In the genomic region with DNA sequence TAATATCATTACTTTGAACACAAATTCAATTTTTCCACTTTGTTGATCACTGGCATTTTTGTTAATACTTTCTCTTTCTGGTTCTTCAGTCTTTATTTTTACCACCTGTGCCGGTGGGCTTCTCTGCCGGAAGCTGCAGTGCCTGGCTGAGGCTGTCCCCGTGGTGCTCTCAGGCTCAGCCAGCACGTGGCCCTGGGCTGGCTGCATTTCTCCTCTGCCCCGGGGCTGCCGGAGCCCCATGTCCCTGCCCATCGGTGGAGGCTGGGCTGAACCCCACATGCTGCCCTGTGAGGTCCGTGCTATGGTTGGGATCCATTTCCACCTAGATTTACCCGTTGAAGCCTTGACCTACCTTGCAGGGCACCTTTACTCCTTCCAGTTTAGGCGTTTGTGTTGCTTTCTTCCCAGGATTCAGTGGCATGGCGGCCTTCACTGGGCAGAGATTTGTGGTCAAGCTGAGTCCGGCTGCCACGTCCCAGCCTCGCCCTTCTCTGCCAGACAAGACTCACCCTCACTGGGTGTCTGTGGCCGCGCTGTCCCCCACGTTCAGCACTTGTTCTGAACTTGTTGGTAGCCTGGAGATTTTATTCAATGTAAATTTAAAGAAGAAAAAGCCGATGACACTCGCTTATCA, we compare ENCODE assay signal across 22 cellular contexts. TPM values are rescaled to one million over a fixed set of nuclear protein-coding genes. Genes with fewer than 3 reads are reported as not detected.
DNase-seq lines count a peak whose midpoint lies in the region; ATAC-seq and TF ChIP-seq lines count a peak whose summit lies in the region.
"Had no signal": no experiment of that assay in that cellular context is flagged by ENCODE, and none has a peak within 500 bp of the region (broad histone marks: within the 10 kb centered on the region; RNA-seq: fewer than 3 reads in every experiment).

No MANE protein-coding gene starts in this region.

- H3K9me3 Mint-ChIP-seq in stimulated activated memory B cell treated with anti-CD40 and anti-IgM and Interleukin-4, amounts not matched to agents 10 μg/mL and 1 μg/mL and 100 μg/mL, for 72 hours = peaks cover 11% of the 10 kb centered on the region
- peaks cover 7 to 9% of the 10 kb centered on the region in 2 donors for H3K9me3 Mint-ChIP-seq in activated naive CD4-positive, alpha-beta T cell treated with anti-CD3 and anti-CD28 coated beads, Interleukin-2, amount 50 U/mL, for 72 hours

- H3K4me2 ChIP-seq in BLaER1 = peak overlapping the region; percentile 56

- peak overlapping the region; percentile 36; the same call in 1 of the 2 replicates for H3K9ac ChIP-seq in BLaER1

- in situ Hi-C loops in GM13976 (cut with MboI; ENCODE audit: low sequenced_read_pairs, unreplicated experiment) = no loop called here

- intact Hi-C loops in esophagus muscularis mucosa (cut with DNase I) = no loop called here

- peak overlapping the region; percentile 58 for H3K27ac Mint-ChIP-seq in stimulated activated memory B cell treated with anti-CD40 and anti-IgM and Interleukin-4, amounts not matched to agents 10 μg/mL and 1 μg/mL and 100 μg/mL, for 72 hours
- no peak overlapping the region for H3K27ac Mint-ChIP-seq in activated naive CD4-positive, alpha-beta T cell treated with anti-CD3 and anti-CD28 coated beads, Interleukin-2, amount 50 U/mL, for 72 hours
- H3K27ac Mint-ChIP-seq: activated CD4-positive, alpha-beta T cell treated with anti-CD3 and anti-CD28 coated beads, Interleukin-2, amount 10 ng/mL, durations not matched to agents 7 days and 5 days; activated naive CD8-positive, alpha-beta T cell treated with anti-CD3 and anti-CD28 coated beads, Interleukin-2, amount 50 U/mL, for 24 hours; activated T-helper 17 cell treated with anti-CD3 and anti-CD28 coated beads, Interleukin-2, amount 50 U/mL, for 72 hours; CD4-positive, alpha-beta memory T cell; endodermal cell had no signal

- TF ChIP-seq CTCF in LNCaP clone FGC (IDR thresholded peaks at IDR 0.05; ENCODE audit: control insufficient read depth, extremely low read depth, insufficient read depth) (0 out of 2 replicates have a peak, but pooled peaks have one; percentile 2), esophagus muscularis mucosa (IDR thresholded peaks at IDR 0.05) (no peak), GM13976 (IDR thresholded peaks at IDR 0.05; ENCODE audit: borderline replicate concordance, control extremely low read depth, extremely low read depth, insufficient read depth, missing control alignments) (no peak)

- DNase-seq in LNCaP clone FGC (ENCODE audit: low read depth) (no peak), esophagus muscularis mucosa (ENCODE audit: extremely low spot score) (peak; percentile 70), GM13976 (ENCODE audit: low spot score) (no peak), activated gamma-delta T cell treated with Interleukin-2 at 50 U/mL for 16 hours (no peak)
- no peak for DNase-seq in activated naive CD4-positive, alpha-beta T cell treated with anti-CD3 and anti-CD28 coated beads, Interleukin-2, amount 50 U/mL, for 72 hours (ENCODE audit: low spot score in 2 of 2)
- DNase-seq: activated CD4-positive, alpha-beta T cell treated with anti-CD3 and anti-CD28 coated beads, Interleukin-2, amount 10 ng/mL, durations not matched to agents 7 days and 5 days; activated naive CD8-positive, alpha-beta T cell treated with anti-CD3 and anti-CD28 coated beads, Interleukin-2, amount 50 U/mL, for 24 hours; brain microvascular endothelial cell; CD4-positive, alpha-beta memory T cell; colonic mucosa; endodermal cell; GDM1; KBM-7; lower lobe of right lung; NCI-H1930; NCI-H774; nucleus accumbens had no signal

- H3K27me3 ChIP-seq in BLaER1 (no peaks in the 10 kb centered on the region), esophagus muscularis mucosa (peaks cover 0 to 10% (median 0%) of the 10 kb centered on the region in 4 donors)
- H3K27me3 ChIP-seq: brain microvascular endothelial cell, colonic mucosa had no signal

- H3K36me3 ChIP-seq in BLaER1 (peaks cover 5% of the 10 kb centered on the region; the same call in 1 of the 2 replicates), esophagus muscularis mucosa (no peaks in the 10 kb centered on the region)
- H3K36me3 ChIP-seq: brain microvascular endothelial cell, colonic mucosa, lower lobe of right lung had no signal

- H3K27ac ChIP-seq in BLaER1 = peak overlapping the region; percentile 67
- no peak overlapping the region for H3K27ac ChIP-seq in esophagus muscularis mucosa (replicated peaks in 1 of 4)
- H3K27ac ChIP-seq: brain microvascular endothelial cell, colonic mucosa, lower lobe of right lung had no signal

- H3K4me3 ChIP-seq in BLaER1 (no peak overlapping the region), LNCaP clone FGC (ENCODE audit: low read depth, low read length) (no peak overlapping the region), esophagus muscularis mucosa (no peak overlapping the region)
- H3K4me3 ChIP-seq: colonic mucosa, lower lobe of right lung had no signal

- no peaks in the 10 kb centered on the region for H4K20me1 ChIP-seq in BLaER1

- H3K4me1 ChIP-seq in BLaER1 = peaks cover 43% of the 10 kb centered on the region
- H3K4me1 ChIP-seq in esophagus muscularis mucosa = peaks cover 0 to 1% (median 0%) of the 10 kb centered on the region in 4 donors
- H3K4me1 ChIP-seq: colonic mucosa had no signal

- 84% methylated on average over 18 of the region's 19 CpGs for WGBS in esophagus muscularis mucosa

- peaks cover 33% of the 10 kb centered on the region for H3K36me3 Mint-ChIP-seq in stimulated activated memory B cell treated with anti-CD40 and anti-IgM and Interleukin-4, amounts not matched to agents 10 μg/mL and 1 μg/mL and 100 μg/mL, for 72 hours
- peaks cover 9 to 13% of the 10 kb centered on the region in 2 donors for H3K36me3 Mint-ChIP-seq in activated naive CD4-positive, alpha-beta T cell treated with anti-CD3 and anti-CD28 coated beads, Interleukin-2, amount 50 U/mL, for 72 hours

- H3K9me3 ChIP-seq in BLaER1 (peaks cover 36% of the 10 kb centered on the region), esophagus muscularis mucosa (peaks cover 0 to 3% (median 0%) of the 10 kb centered on the region in 4 donors)
- H3K9me3 ChIP-seq: colonic mucosa, lower lobe of right lung had no signal

- no peaks in the 10 kb centered on the region for H3K27me3 Mint-ChIP-seq in stimulated activated memory B cell treated with anti-CD40 and anti-IgM and Interleukin-4, amounts not matched to agents 10 μg/mL and 1 μg/mL and 100 μg/mL, for 72 hours

- no peak for ATAC-seq in stimulated activated memory B cell treated with anti-CD40 and anti-IgM and Interleukin-4, amounts not matched to agents 10 μg/mL and 1 μg/mL and 100 μg/mL, for 72 hours
- no peak for ATAC-seq in GM21786 (IDR thresholded peaks at IDR 0.05; ENCODE audit: unreplicated experiment)
- no peak for ATAC-seq in activated naive CD4-positive, alpha-beta T cell treated with anti-CD3 and anti-CD28 coated beads, Interleukin-2, amount 50 U/mL, for 72 hours
- ATAC-seq: activated naive CD8-positive, alpha-beta T cell treated with anti-CD3 and anti-CD28 coated beads, Interleukin-2, amount 50 U/mL, for 24 hours; activated T-helper 17 cell treated with anti-CD3 and anti-CD28 coated beads, Interleukin-2, amount 50 U/mL, for 72 hours; lower lobe of right lung; Right ventricle myocardium inferior had no signal

- no peak for TF ChIP-seq POLR2A in esophagus muscularis mucosa (IDR thresholded peaks at IDR 0.05; ENCODE audit: low read depth)

- no peak for TF ChIP-seq EP300 in esophagus muscularis mucosa (IDR thresholded peaks at IDR 0.05)

- peaks cover 20% of the 10 kb centered on the region for H3K4me1 Mint-ChIP-seq in stimulated activated memory B cell treated with anti-CD40 and anti-IgM and Interleukin-4, amounts not matched to agents 10 μg/mL and 1 μg/mL and 100 μg/mL, for 72 hours
- H3K4me1 Mint-ChIP-seq: activated CD4-positive, alpha-beta T cell treated with anti-CD3 and anti-CD28 coated beads, Interleukin-2, amount 10 ng/mL, durations not matched to agents 7 days and 5 days; CD4-positive, alpha-beta memory T cell; endodermal cell had no signal

- H3K4me3 Mint-ChIP-seq in stimulated activated memory B cell treated with anti-CD40 and anti-IgM and Interleukin-4, amounts not matched to agents 10 μg/mL and 1 μg/mL and 100 μg/mL, for 72 hours = no peak overlapping the region
- H3K4me3 Mint-ChIP-seq: activated CD4-positive, alpha-beta T cell treated with anti-CD3 and anti-CD28 coated beads, Interleukin-2, amount 10 ng/mL, durations not matched to agents 7 days and 5 days; activated naive CD8-positive, alpha-beta T cell treated with anti-CD3 and anti-CD28 coated beads, Interleukin-2, amount 50 U/mL, for 24 hours; activated T-helper 17 cell treated with anti-CD3 and anti-CD28 coated beads, Interleukin-2, amount 50 U/mL, for 72 hours; CD4-positive, alpha-beta memory T cell; endodermal cell had no signal

RNA-seq across cellular contexts. Expression of a gene that starts 12.8 kb away (rescaled TPM):
- total RNA-seq in esophagus muscularis mucosa = 10 to 100 TPM in 2 of 4 donors, 1 to 10 TPM in 2; 8.7 to 27.3 (median 10.2) TPM
- total RNA-seq in activated naive CD4-positive, alpha-beta T cell treated with anti-CD3 and anti-CD28 coated beads, Interleukin-2, amount 50 U/mL, for 72 hours = 10 to 100 TPM; 27.0 to 36.9 TPM
